Comparison of ENCODE assay signal across 8 cellular contexts in the genomic region with DNA sequence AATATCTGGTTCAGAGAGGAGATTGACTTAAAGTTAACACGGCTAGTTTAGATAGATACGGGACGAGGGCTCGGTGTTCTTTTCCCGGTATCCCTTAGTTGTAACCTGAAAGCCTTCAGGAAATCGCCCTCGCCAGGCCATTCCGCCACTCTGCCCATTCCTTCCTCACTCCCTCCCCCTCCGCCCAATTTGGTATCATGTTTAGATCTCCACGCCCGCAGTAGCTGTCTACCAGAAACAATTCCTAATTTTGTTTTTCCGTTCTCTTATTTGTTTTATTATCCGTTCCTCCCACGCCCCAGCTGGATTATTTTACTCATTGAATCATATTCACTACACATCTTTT. TPM values are rescaled to one million over a fixed set of nuclear protein-coding genes. Genes with fewer than 3 reads are reported as not detected.
DNase-seq lines count a peak whose midpoint lies in the region; ATAC-seq, FAIRE-seq and TF ChIP-seq lines count a peak whose summit lies in the region.

No MANE protein-coding gene starts in this region.

- peak overlapping the region; percentile 45 to 80 for H3K4me2 ChIP-seq in H1 (ENCODE audit: insufficient read depth in 1 of 2, low read depth in 2 of 2, low read length in 2 of 2)

- H3K9me3 ChIP-seq in H1 (ENCODE audit: insufficient read depth in 2 of 2, low read depth in 1 of 2, low read length in 1 of 2) (no peaks in the 10 kb centered on the region), tibial nerve (no peaks in the 10 kb centered on the region)

- H3K9ac ChIP-seq in H1 (replicated peaks in 1 of 4; ENCODE audit: extremely low read depth in 1 of 4, low read depth in 3 of 4, low read length in 3 of 4) = peak overlapping the region in 3 of 4 experiments; percentile 80 to 95 (median 87); a peak in 6 of 7 replicates

- no peak overlapping the region for H3K23ac ChIP-seq in H1 (ENCODE audit: insufficient read length)

- 1% methylated on average over 14 of the region's 14 CpGs; no CpG with 5 or more reads in 1 of the 2 experiments for WGBS in H1 (ENCODE audit: extremely low coverage in 1 of 2, insufficient coverage in 1 of 2, insufficient read length in 1 of 2, insufficient replicate concordance in 2 of 2, low coverage in 1 of 2, low lambda C conversion rate in 2 of 2, missing lambda C conversion rate in 1 of 2), 2 experiments
- WGBS in tibial nerve, 2 donors = 0 to 1% methylated on average over 14 of the region's 14 CpGs

- peak overlapping the region; percentile 100 for H2AFZ ChIP-seq in H1 (ENCODE audit: low read length)

- no peak overlapping the region for H3K14ac ChIP-seq in H1 (ENCODE audit: insufficient read length)

- no peak overlapping the region for H3K4ac ChIP-seq in H1 (replicated peaks; ENCODE audit: insufficient read length, low read depth, low read length)

- no peak for FAIRE-seq in H1 (lab: Jason Lieb, UNC)

- H3K36me3 ChIP-seq in H1 (ENCODE audit: control insufficient read depth in 2 of 4, insufficient read depth in 4 of 4, low read length in 3 of 4) (no peaks in the 10 kb centered on the region), tibial nerve (peaks cover 0 to 6% (median 0%) of the 10 kb centered on the region in 3 donors)

- TF ChIP-seq POLR2A in H1 (IDR thresholded peaks at IDR 0.05; ENCODE audit: control extremely low read depth in 1 of 2, low read depth in 2 of 2, low read length in 2 of 2) (no peak; a peak in 1 of 3 replicates), tibial nerve (IDR thresholded peaks at IDR 0.05) (no peak)

- no peak overlapping the region for H2BK120ac ChIP-seq in H1 (replicated peaks; ENCODE audit: low read depth, low read length)

- TF ChIP-seq EP300 in H1 (IDR thresholded peaks at IDR 0.05; ENCODE audit: borderline replicate concordance in 1 of 2, low read depth in 2 of 2, low read length in 2 of 2) (no peak), tibial nerve (IDR thresholded peaks at IDR 0.05) (no peak)

- CTCF ChIA-PET in H1 (lab: Charles Lee; ENCODE audit: partially characterized antibody) = interaction anchor here (0.7 to 2.7 kb wide), 8 partner anchors 9 to 130 kb away, joined by 3 to 18 read pairs (median 6); no protein-coding TSS in a partner anchor

- no peaks in the 10 kb centered on the region for H4K20me1 ChIP-seq in H1 (replicated peaks in 1 of 2; ENCODE audit: control insufficient read depth in 1 of 2, insufficient read depth in 2 of 2, low read length in 2 of 2)

- ATAC-seq in HG03521 (IDR thresholded peaks at IDR 0.05; ENCODE audit: unreplicated experiment) = peak; percentile 7

- no peak for TF ChIP-seq RAD21 in H1 (IDR thresholded peaks at IDR 0.05 in 1 of 2, conservative IDR thresholded peaks at IDR 0.05 in 1 of 2; ENCODE audit: low read depth in 2 of 2, low read length in 2 of 2)

- H3K4me1 ChIP-seq in H1 (replicated peaks in 1 of 4; ENCODE audit: control insufficient read depth in 3 of 4, insufficient read depth in 4 of 4, low read length in 3 of 4) = peaks cover 0 to 6% (median 1%) of the 10 kb centered on the region in 4 experiments; a peak in 3 of 7 replicates
- H3K4me1 ChIP-seq in tibial nerve = peaks cover 0 to 46% (median 17%) of the 10 kb centered on the region in 4 donors

- peak overlapping the region; percentile 98; the same call in 1 of the 2 replicates for H3K18ac ChIP-seq in H1 (ENCODE audit: extremely low read depth, low read length)

- TF ChIP-seq CTCF in GM12865 (IDR thresholded peaks at IDR 0.05; ENCODE audit: insufficient read depth, low read depth, low read length, missing control alignments) = no peak
- no peak for TF ChIP-seq CTCF in H1 (IDR thresholded peaks at IDR 0.05; ENCODE audit: control extremely low read depth in 1 of 3, insufficient read depth in 1 of 3, low read depth in 1 of 3, low read length in 3 of 3)
- no peak for TF ChIP-seq CTCF in tibial nerve (IDR thresholded peaks at IDR 0.05)

- H3K56ac ChIP-seq in H1 (replicated peaks; ENCODE audit: insufficient read length, low read depth, low read length) = peak overlapping the region; percentile 91

- H2AK5ac ChIP-seq in H1 (ENCODE audit: low read depth, low read length) = no peak overlapping the region

- H3K27me3 ChIP-seq in H1 (replicated peaks in 1 of 4; ENCODE audit: control insufficient read depth in 3 of 4, extremely low read depth in 1 of 4, insufficient read depth in 3 of 4, low read length in 3 of 4) = no peaks in the 10 kb centered on the region
- no peaks in the 10 kb centered on the region for H3K27me3 ChIP-seq in tibial nerve

- peaks cover 5% of the 10 kb centered on the region for H3K23me2 ChIP-seq in H1 (ENCODE audit: low read depth, low read length)

- H3K4me3 ChIP-seq in GM12865 (ENCODE audit: low read depth, low read length) (peak overlapping the region; percentile 92), H1 (ENCODE audit: extremely low read depth in 1 of 4, insufficient read depth in 2 of 4, low read depth in 3 of 4, low read length in 4 of 4) (peak overlapping the region; percentile 96 to 100 (median 98)), tibial nerve (peak overlapping the region; percentile 66 to 95 (median 88))

- no peak overlapping the region for H4K8ac ChIP-seq in H1 (ENCODE audit: extremely low read depth, insufficient read depth, low read length)

- POLR2A ChIA-PET in H1 (lab: Charles Lee; ENCODE audit: partially characterized antibody) = interaction anchor here (1.3 to 3.8 kb wide), 7 partner anchors 11 to 98 kb away, joined by 3 to 13 read pairs (median 4); no protein-coding TSS in a partner anchor

- H4K5ac ChIP-seq in H1 (ENCODE audit: insufficient read length, low read depth, low read length) = peak overlapping the region; percentile 100

- peaks cover 0 to 10% of the 10 kb centered on the region in 2 experiments; a peak in 1 of 4 replicates for H3K79me2 ChIP-seq in H1 (ENCODE audit: control insufficient read depth in 1 of 2, insufficient read depth in 2 of 2, low read length in 2 of 2)

- H4K91ac ChIP-seq in H1 (replicated peaks; ENCODE audit: insufficient read length, low read length) = no peak overlapping the region

- H2BK12ac ChIP-seq in H1 (ENCODE audit: low read depth, low read length) = 0 out of 2 replicates have a peak overlapping the region, but pooled peaks have one; percentile 72

- DNase-seq in A172 (ENCODE audit: low spot score) (peak; percentile 61), GM12865 (ENCODE audit: low read depth) (no peak), UCSD-AML1 (lab: John Stamatoyannopoulos, UW; ENCODE audit: unreplicated experiment) (peak; percentile 54), H1 (ENCODE audit: low read depth in 1 of 2, low spot score in 2 of 2) (peak in 1 of 2 experiments; percentile 53), midbrain (lab: John Stamatoyannopoulos, UW) (peak; percentile 66), tibial nerve (ENCODE audit: low spot score in 2 of 2) (peak; percentile 19 to 65), middle frontal gyrus (ENCODE audit: extremely low spot score, low spot score) (no peak)

- H2BK20ac ChIP-seq in H1 (ENCODE audit: low read length) = no peak overlapping the region

- no peaks in the 10 kb centered on the region for H3K79me1 ChIP-seq in H1 (ENCODE audit: low read depth, low read length)

- H2BK15ac ChIP-seq in H1 (ENCODE audit: low read length) = no peak overlapping the region

- H2BK5ac ChIP-seq in H1 (ENCODE audit: low read depth, low read length) = peak overlapping the region; percentile 92

- H3K27ac ChIP-seq in H1 (ENCODE audit: low read depth, low read length) (peak overlapping the region; percentile 55; the same call in 1 of the 2 replicates), tibial nerve (peak overlapping the region; percentile 94 to 99 (median 96))

TF ChIP-seq in H1, 55 proteins besides CTCF, POLR2A, EP300 and RAD21 (continues in another document):
- TF ChIP-seq YY1 (IDR thresholded peaks at IDR 0.05; ENCODE audit: low read depth, low read length) (no peak), CTBP2 (IDR thresholded peaks at IDR 0.05; ENCODE audit: borderline replicate concordance, insufficient read depth, insufficient read length, low read length) (no peak), BRCA1 (IDR thresholded peaks at IDR 0.05; ENCODE audit: low read depth, low read length) (no peak), TAF7 (optimal IDR thresholded peaks at IDR 0.05; ENCODE audit: borderline replicate concordance, low read depth, low read length) (no peak), CEBPB (IDR thresholded peaks at IDR 0.05; ENCODE audit: low read depth, low read length) (no peak), RBBP5 (IDR thresholded peaks at IDR 0.05; ENCODE audit: borderline replicate concordance, low read depth, low read length) (no peak), ZNF274 (IDR thresholded peaks at IDR 0.05; ENCODE audit: borderline replicate concordance, extremely low read depth, low read length) (no peak), RNF2 (IDR thresholded peaks at IDR 0.05; ENCODE audit: borderline replicate concordance, low read depth, low read length, missing control alignments, poor library complexity, severe bottlenecking) (no peak), JUND (IDR thresholded peaks at IDR 0.05; ENCODE audit: low read length) (no peak), CBX8 (IDR thresholded peaks at IDR 0.05; ENCODE audit: borderline replicate concordance, low read depth, low read length) (no peak), SIN3A (conservative IDR thresholded peaks at IDR 0.05 in 1 of 2, IDR thresholded peaks at IDR 0.05 in 1 of 2; ENCODE audit: low read depth in 1 of 2, low read length in 2 of 2) (no peak)

RNA-seq across cellular contexts. Expression of gene VAMP4, which starts 0.7 kb away (rescaled TPM):
- total RNA-seq in A172 (2014; rRNA removed; shearing (Covaris generic)) = 9.8 and 12.1 TPM in 2 replicates
- total RNA-seq in H1 (2021; fragmentation: NEBNext Ultra II Directional; extraction: Animal tissue kit (Norgen Biotek cat#: 25700)) = 12.4 and 13.9 TPM in 2 replicates
- 0.99 and 1.6 TPM in 2 replicates for polyA plus RNA-seq in H1 (2011; rRNA removed)
- 3.5 TPM for polyA plus RNA-seq in H1 (2011; cell fraction: cytosol; rRNA removed)
- 1.4 TPM for polyA plus RNA-seq in H1 (2011; cell fraction: nucleus; rRNA removed)
- polyA plus RNA-seq in H1 (2012, experiment 1 of 2) = 3.9 to 8.6 TPM (median 4.4 TPM) in 4 replicates
- polyA plus RNA-seq in H1 (2012, experiment 2 of 2) = 4.2 TPM
- 6.5 TPM for polyA plus RNA-seq in H1 (2013, experiment 1 of 2)
- polyA plus RNA-seq in H1 (2013, experiment 2 of 2) = 6.2 TPM
- 1.6 and 2.2 TPM in 2 replicates for polyA minus RNA-seq in H1 (2011; rRNA and poly(A)+ RNA removed)
- polyA minus RNA-seq in H1 (2011; cell fraction: cytosol; rRNA and poly(A)+ RNA removed) = 8.7 TPM
- polyA minus RNA-seq in H1 (2011; cell fraction: nucleus; rRNA and poly(A)+ RNA removed) = 3.8 TPM
- total RNA-seq in tibial nerve = 10 to 100 TPM; 13.8 to 25.6 (median 16.7) TPM

RNA-seq across cellular contexts. Expression of gene METTL13, which starts 38.9 kb away (rescaled TPM):
- 49.8 and 54.1 TPM in 2 replicates for total RNA-seq in A172 (2014; rRNA removed; shearing (Covaris generic))
- total RNA-seq in H1 (2021; fragmentation: NEBNext Ultra II Directional; extraction: Animal tissue kit (Norgen Biotek cat#: 25700)) = 63.1 and 66.3 TPM in 2 replicates
- 38.1 and 39.6 TPM in 2 replicates for polyA plus RNA-seq in H1 (2011; rRNA removed)
- polyA plus RNA-seq in H1 (2011; cell fraction: cytosol; rRNA removed) = 52.2 TPM
- 38.2 TPM for polyA plus RNA-seq in H1 (2011; cell fraction: nucleus; rRNA removed)
- 55.7 to 68.2 TPM (median 61.8 TPM) in 4 replicates for polyA plus RNA-seq in H1 (2012, experiment 1 of 2)
- polyA plus RNA-seq in H1 (2012, experiment 2 of 2) = 33.9 TPM
- 24.9 TPM for polyA plus RNA-seq in H1 (2013, experiment 1 of 2)
- 23.7 TPM for polyA plus RNA-seq in H1 (2013, experiment 2 of 2)
- 74.4 and 104 TPM in 2 replicates for polyA minus RNA-seq in H1 (2011; rRNA and poly(A)+ RNA removed)
- polyA minus RNA-seq in H1 (2011; cell fraction: cytosol; rRNA and poly(A)+ RNA removed) = 33.6 TPM
- 27.2 TPM for polyA minus RNA-seq in H1 (2011; cell fraction: nucleus; rRNA and poly(A)+ RNA removed)
- total RNA-seq in tibial nerve = 10 to 100 TPM; 21.3 to 28.7 (median 24.4) TPM

Comparison
In these comparisons a context has a peak if more than half of its experiments do, and no peak if none do; other contexts are left out.
1. DNase-seq: peak in A172 (single experiment), UCSD-AML1 (single experiment), midbrain (single experiment) and tibial nerve (2 of 2); none in GM12865 (single experiment) and middle frontal gyrus (single experiment).
2. Peak in every context shown above with its lines, with median percentiles within 50 percentile points of each other: H3K4me3 ChIP-seq.